Comparison of ENCODE assay signal across 1 cellular context in genomic region chr22:36423461-36424404, GRCh38.
TF ChIP-seq lines count a peak whose summit lies in the region.

No MANE protein-coding gene starts in this region.

TF ChIP-seq in HepG2, 621 proteins besides CTCF, POLR2A, EP300 and RAD21 (continued from another document):
- no peak for TF ChIP-seq NRL (CRISPR knock-in tag; IDR thresholded peaks at IDR 0.05; ENCODE audit: borderline replicate concordance)
- 0 out of 2 replicates have a peak, but pooled peaks have one; percentile 30 for TF ChIP-seq ZNF768 (CRISPR knock-in tag; IDR thresholded peaks at IDR 0.05)
- TF ChIP-seq, protein P1, sequence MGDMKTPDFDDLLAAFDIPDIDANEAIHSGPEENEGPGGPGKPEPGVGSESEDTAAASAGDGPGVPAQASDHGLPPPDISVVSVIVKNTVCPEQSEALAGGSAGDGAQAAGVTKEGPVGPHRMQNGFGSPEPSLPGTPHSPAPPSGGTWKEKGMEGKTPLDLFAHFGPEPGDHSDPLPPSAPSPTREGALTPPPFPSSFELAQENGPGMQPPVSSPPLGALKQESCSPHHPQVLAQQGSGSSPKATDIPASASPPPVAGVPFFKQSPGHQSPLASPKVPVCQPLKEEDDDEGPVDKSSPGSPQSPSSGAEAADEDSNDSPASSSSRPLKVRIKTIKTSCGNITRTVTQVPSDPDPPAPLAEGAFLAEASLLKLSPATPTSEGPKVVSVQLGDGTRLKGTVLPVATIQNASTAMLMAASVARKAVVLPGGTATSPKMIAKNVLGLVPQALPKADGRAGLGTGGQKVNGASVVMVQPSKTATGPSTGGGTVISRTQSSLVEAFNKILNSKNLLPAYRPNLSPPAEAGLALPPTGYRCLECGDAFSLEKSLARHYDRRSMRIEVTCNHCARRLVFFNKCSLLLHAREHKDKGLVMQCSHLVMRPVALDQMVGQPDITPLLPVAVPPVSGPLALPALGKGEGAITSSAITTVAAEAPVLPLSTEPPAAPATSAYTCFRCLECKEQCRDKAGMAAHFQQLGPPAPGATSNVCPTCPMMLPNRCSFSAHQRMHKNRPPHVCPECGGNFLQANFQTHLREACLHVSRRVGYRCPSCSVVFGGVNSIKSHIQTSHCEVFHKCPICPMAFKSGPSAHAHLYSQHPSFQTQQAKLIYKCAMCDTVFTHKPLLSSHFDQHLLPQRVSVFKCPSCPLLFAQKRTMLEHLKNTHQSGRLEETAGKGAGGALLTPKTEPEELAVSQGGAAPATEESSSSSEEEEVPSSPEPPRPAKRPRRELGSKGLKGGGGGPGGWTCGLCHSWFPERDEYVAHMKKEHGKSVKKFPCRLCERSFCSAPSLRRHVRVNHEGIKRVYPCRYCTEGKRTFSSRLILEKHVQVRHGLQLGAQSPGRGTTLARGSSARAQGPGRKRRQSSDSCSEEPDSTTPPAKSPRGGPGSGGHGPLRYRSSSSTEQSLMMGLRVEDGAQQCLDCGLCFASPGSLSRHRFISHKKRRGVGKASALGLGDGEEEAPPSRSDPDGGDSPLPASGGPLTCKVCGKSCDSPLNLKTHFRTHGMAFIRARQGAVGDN (CRISPR knock-in tag; IDR thresholded peaks at IDR 0.05), result 0 out of 2 replicates have a peak, but pooled peaks have one; percentile 38
